ENCODE assay signal across 15 cellular contexts in the genomic region with DNA sequence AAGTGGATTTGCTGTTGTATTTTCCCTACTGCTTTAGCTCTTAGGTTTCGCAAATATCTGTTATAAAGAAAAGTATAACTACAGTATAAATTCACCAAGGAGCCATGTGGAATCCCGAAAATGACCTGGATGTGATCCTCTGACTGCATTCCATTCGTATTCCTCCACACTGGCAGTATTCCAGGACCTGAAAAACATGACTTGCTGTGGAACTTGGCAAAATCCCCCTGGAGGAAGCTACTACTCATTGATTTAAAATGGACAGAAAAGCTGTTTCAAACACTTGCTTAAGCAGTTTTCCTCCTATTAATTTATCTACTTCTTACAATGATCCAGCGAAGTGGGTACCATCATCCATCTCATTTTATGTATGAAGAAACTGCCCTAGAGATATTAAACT. TPM values are rescaled to one million over a fixed set of nuclear protein-coding genes. Genes with fewer than 3 reads are reported as not detected.
DNase-seq lines count a peak whose midpoint lies in the region; ATAC-seq and TF ChIP-seq lines count a peak whose summit lies in the region.
"Had no signal": no experiment of that assay in that cellular context is flagged by ENCODE, and none has a peak within 500 bp of the region (broad histone marks: within the 10 kb centered on the region; RNA-seq: fewer than 3 reads in every experiment).

No MANE protein-coding gene starts in this region.

- H3K27me3 ChIP-seq in ACC112 (ENCODE audit: insufficient read depth, low read length) (0 out of 2 replicates have a peak, but pooled peaks cover 8% of the 10 kb centered on the region), body of pancreas (no peaks in the 10 kb centered on the region)
- H3K27me3 ChIP-seq: upper lobe of right lung had no signal

- H3K9me3 Mint-ChIP-seq in immature natural killer cell: no peaks in the 10 kb centered on the region
- H3K9me3 Mint-ChIP-seq in activated T-cell treated with anti-CD3 and anti-CD28 coated beads, Interleukin-2, amount 50 U/mL, for 72 hours: no peaks in the 10 kb centered on the region

- ATAC-seq in body of pancreas: no peak
- ATAC-seq in GM18870 (IDR thresholded peaks at IDR 0.05; ENCODE audit: unreplicated experiment): no peak
- ATAC-seq in activated T-cell treated with anti-CD3 and anti-CD28 coated beads, Interleukin-2, amount 50 U/mL, for 72 hours (replicated peaks in 1 of 2): no peak
- ATAC-seq: esophagus mucosa, lower lobe of right lung, upper lobe of right lung had no signal

- TF ChIP-seq CTCF in body of pancreas (IDR thresholded peaks at IDR 0.05): no peak

- peaks cover 35% of the 10 kb centered on the region for H3K4me1 ChIP-seq in ACC112 (ENCODE audit: control insufficient read depth, insufficient read depth, low read length, unreplicated experiment)
- H3K4me1 ChIP-seq in body of pancreas: no peaks in the 10 kb centered on the region
- H3K4me1 ChIP-seq: lower lobe of right lung had no signal

- DNase-seq in HS-5 (ENCODE audit: low read depth) (peak; percentile 89), body of pancreas (peak in 3 of 4 donors; percentile 11 to 46 (median 35)), iris pigment epithelial cell (ENCODE audit: low read depth) (peak; percentile 64), immature natural killer cell (no peak), substantia nigra (lab: John Stamatoyannopoulos, UW) (no peak)
- no peak for DNase-seq in activated T-cell treated with anti-CD3 and anti-CD28 coated beads, Interleukin-2, amount 50 U/mL, for 72 hours
- DNase-seq: AML-193, GDM1, lower lobe of right lung, NCI-H1092 treated with DMSO at 0.1 percent for 48 hours, upper lobe of right lung had no signal

- no peaks in the 10 kb centered on the region for H3K36me3 ChIP-seq in ACC112 (ENCODE audit: insufficient read depth, low read length)
- H3K36me3 ChIP-seq in body of pancreas (replicated peaks in 1 of 2; ENCODE audit: insufficient read depth in 1 of 2, low read depth in 2 of 2): no peaks in the 10 kb centered on the region
- H3K36me3 ChIP-seq: lower lobe of right lung, upper lobe of right lung had no signal

- TF ChIP-seq POLR2A in body of pancreas (IDR thresholded peaks at IDR 0.05): no peak

- H3K4me3 Mint-ChIP-seq in immature natural killer cell: no peak overlapping the region
- no peak overlapping the region for H3K4me3 Mint-ChIP-seq in activated T-cell treated with anti-CD3 and anti-CD28 coated beads, Interleukin-2, amount 50 U/mL, for 72 hours

- no peaks in the 10 kb centered on the region for H3K79me2 ChIP-seq in ACC112 (ENCODE audit: control insufficient read depth, insufficient read depth, low read length, unreplicated experiment)

- 48 to 65% methylated on average over 4 of the region's 4 CpGs for WGBS in body of pancreas, 2 donors

- H3K27ac Mint-ChIP-seq in immature natural killer cell: no peak overlapping the region
- no peak overlapping the region for H3K27ac Mint-ChIP-seq in activated T-cell treated with anti-CD3 and anti-CD28 coated beads, Interleukin-2, amount 50 U/mL, for 72 hours

- no peak overlapping the region for H2AFZ ChIP-seq in ACC112 (ENCODE audit: low read length, unreplicated experiment)

- peaks cover 0 to 4% (median 0%) of the 10 kb centered on the region in 3 donors for H3K27me3 Mint-ChIP-seq in immature natural killer cell (ENCODE audit: low read depth in 3 of 3)
- H3K27me3 Mint-ChIP-seq in activated T-cell treated with anti-CD3 and anti-CD28 coated beads, Interleukin-2, amount 50 U/mL, for 72 hours (ENCODE audit: low read depth): peaks cover 55% of the 10 kb centered on the region

- H3K4me3 ChIP-seq in ACC112 (ENCODE audit: low read depth, low read length) (0 out of 2 replicates have a peak overlapping the region, but pooled peaks have one; percentile 14), body of pancreas (no peak overlapping the region)
- H3K4me3 ChIP-seq: lower lobe of right lung, upper lobe of right lung had no signal

- peaks cover 3 to 7% (median 3%) of the 10 kb centered on the region in 3 donors for H3K36me3 Mint-ChIP-seq in immature natural killer cell
- H3K36me3 Mint-ChIP-seq in activated T-cell treated with anti-CD3 and anti-CD28 coated beads, Interleukin-2, amount 50 U/mL, for 72 hours (ENCODE audit: insufficient read depth in 2 of 2): no peaks in the 10 kb centered on the region

- no peaks in the 10 kb centered on the region for H3K9me3 ChIP-seq in body of pancreas
- H3K9me3 ChIP-seq: lower lobe of right lung, upper lobe of right lung had no signal

- H3K4me1 Mint-ChIP-seq in immature natural killer cell: peaks cover 0 to 2% of the 10 kb centered on the region in 2 donors
- no peaks in the 10 kb centered on the region for H3K4me1 Mint-ChIP-seq in activated T-cell treated with anti-CD3 and anti-CD28 coated beads, Interleukin-2, amount 50 U/mL, for 72 hours (ENCODE audit: low read depth)

- H3K27ac ChIP-seq in ACC112 (ENCODE audit: low read depth, low read length) (peak overlapping the region; percentile 49), body of pancreas (no peak overlapping the region), substantia nigra (ENCODE audit: low read depth, low read length, poor library complexity, severe bottlenecking) (no peak overlapping the region)
- H3K27ac ChIP-seq: lower lobe of right lung, upper lobe of right lung had no signal

- intact Hi-C loops in body of pancreas (cut with DNase I): loop anchor here (10.0 kb wide), 1 partner anchor 89 kb away; no protein-coding TSS in a partner anchor

RNA-seq across cellular contexts. Expression of a gene that starts 13.3 kb away (rescaled TPM):
- total RNA-seq in body of pancreas: 1 to 10 TPM; 5.6 to 8.8 TPM
- polyA plus RNA-seq in immature natural killer cell: 10 to 100 TPM; 14.4 to 48.6 (median 36.1) TPM
- under 1 TPM; 0.16 to 0.43 TPM for total RNA-seq in activated T-cell treated with anti-CD3 and anti-CD28 coated beads, Interleukin-2, amount 50 U/mL, for 72 hours
- total RNA-seq: T-helper 2 cell treated with Interferon-gamma antibody and Interleukin-4, amounts not matched to agents 100 ng/mL and 5 ng/mL, for 36 hours had no signal

RNA-seq across cellular contexts. Expression of a gene that starts 54.3 kb away (rescaled TPM):
- total RNA-seq in body of pancreas: 1 to 10 TPM; 5.9 to 9.9 TPM
- polyA plus RNA-seq in immature natural killer cell: 10 to 100 TPM; 18.2 to 27.0 (median 26.0) TPM
- 1 to 10 TPM; 5.8 to 6.9 TPM for total RNA-seq in activated T-cell treated with anti-CD3 and anti-CD28 coated beads, Interleukin-2, amount 50 U/mL, for 72 hours

Comparison
In these comparisons a context has a peak if more than half of its experiments do, and no peak if none do; other contexts are left out.
1. DNase-seq: peak in HS-5 (single experiment), body of pancreas (3 of 4) and iris pigment epithelial cell (single experiment); none in immature natural killer cell (0 of 3), substantia nigra (0 of 49) and activated T-cell treated with anti-CD3 and anti-CD28 coated beads, Interleukin-2, amount 50 U/mL, for 72 hours (0 of 2).
2. RNA of a gene that starts 13.3 kb away (total RNA-seq): 5.6 to 8.8 TPM in body of pancreas; 0.16 to 0.43 TPM in activated T-cell treated with anti-CD3 and anti-CD28 coated beads, Interleukin-2, amount 50 U/mL, for 72 hours; every median in the first group is over 4 times any median in the second.